In genomic region chr6:55875420-55875819, GRCh38 we compare ENCODE assay signal across 15 cellular contexts.
DNase-seq lines count a peak whose midpoint lies in the region; ATAC-seq lines count a peak whose summit lies in the region.
"Had no signal": no experiment of that assay in that cellular context is flagged by ENCODE, and none has a peak within 500 bp of the region (broad histone marks: within the 10 kb centered on the region; RNA-seq: fewer than 3 reads in every experiment).

Gene BMP5, minus strand, starts transcription at chr6:55875590. Its CDS starts 725 bp downstream, at chr6:55874865.

- H3K4me3 ChIP-seq in endocrine pancreas (ENCODE audit: control insufficient read depth, insufficient read depth, low read length) (peak within 1 kb of the TSS; percentile 96), mucosa of rectum (ENCODE audit: low read length in 2 of 2) (peak within 1 kb of the TSS; percentile 37 to 46)
- H3K4me3 ChIP-seq: BLaER1, coronary artery had no signal

- no peak for ATAC-seq in GM18873 (IDR thresholded peaks at IDR 0.05; ENCODE audit: low FRiP score, unreplicated experiment)
- ATAC-seq: T-helper 17 cell had no signal

- H3K4me1 ChIP-seq in endocrine pancreas (ENCODE audit: control insufficient read depth, insufficient read depth, low read length) (peaks cover 8% of the 10 kb centered on the region), mucosa of rectum (ENCODE audit: control insufficient read depth in 2 of 2, insufficient read depth in 2 of 2, low read length in 2 of 2) (no peaks in the 10 kb centered on the region)
- H3K4me1 ChIP-seq: BLaER1 had no signal

- no peaks in the 10 kb centered on the region for H3K9me3 ChIP-seq in endocrine pancreas (ENCODE audit: control insufficient read depth, low read length)
- no peaks in the 10 kb centered on the region for H3K9me3 ChIP-seq in mucosa of rectum (ENCODE audit: control insufficient read depth in 2 of 2, low read length in 2 of 2)
- H3K9me3 ChIP-seq: BLaER1 had no signal

- DNase-seq in DMS79 (lab: John Stamatoyannopoulos, UW) (peak; percentile 9), NCI-H2227 (lab: John Stamatoyannopoulos, UW; ENCODE audit: unreplicated experiment) (peak; percentile 23), HCEC 1CT (no peak), NCI-H748 treated with DMSO at 0.1 percent for 48 hours (lab: John Stamatoyannopoulos, UW) (no peak)
- no peak for DNase-seq in stimulated activated CD4-positive, alpha-beta T cell treated with anti-CD3 and anti-CD28 coated beads, Interleukin-2, amount 100 ng/mL, for 48 hours
- DNase-seq: activated CD4-positive, alpha-beta T cell treated with anti-CD3 and anti-CD28 coated beads, Interleukin-2, amount 50 U/mL, for 4 hours; GDM1; MV-4-11; stimulated activated CD8-positive, alpha-beta memory T cell treated with anti-CD3 and anti-CD28 coated beads, Interleukin-4, amount 100 ng/mL, for 48 hours; T-helper 17 cell had no signal

- peak within 1 kb of the TSS in 1 of 2 donors; percentile 63 for H3K27ac ChIP-seq in mucosa of rectum (ENCODE audit: low read depth in 2 of 2, low read length in 2 of 2)
- H3K27ac ChIP-seq: BLaER1, coronary artery had no signal

- no peaks in the 10 kb centered on the region for H3K27me3 ChIP-seq in endocrine pancreas (ENCODE audit: control insufficient read depth, insufficient read depth, low read length)
- no peaks in the 10 kb centered on the region for H3K27me3 ChIP-seq in mucosa of rectum (ENCODE audit: control insufficient read depth in 2 of 2, insufficient read depth in 2 of 2, low read length in 2 of 2)
- H3K27me3 ChIP-seq: BLaER1 had no signal

- peak within 1 kb of the TSS; percentile 81 for H3K9ac ChIP-seq in endocrine pancreas (ENCODE audit: control insufficient read depth, insufficient read depth, low read length)
- H3K9ac ChIP-seq in mucosa of rectum (ENCODE audit: low read depth in 1 of 2, low read length in 2 of 2): peak within 1 kb of the TSS in 1 of 2 donors; percentile 24
- H3K9ac ChIP-seq: BLaER1 had no signal

- H3K36me3 ChIP-seq in endocrine pancreas (ENCODE audit: control insufficient read depth, insufficient read depth, low read length) (no peaks in the 10 kb centered on the region), mucosa of rectum (ENCODE audit: control insufficient read depth in 2 of 2, insufficient read depth in 2 of 2, low read length in 2 of 2) (no peaks in the 10 kb centered on the region)
- H3K36me3 ChIP-seq: BLaER1 had no signal

Comparison
In these comparisons a context has a peak if more than half of its experiments do, and no peak if none do; other contexts are left out.
1. DNase-seq: peak in DMS79 (single experiment) and NCI-H2227 (single experiment); none in HCEC 1CT (single experiment), stimulated activated CD4-positive, alpha-beta T cell treated with anti-CD3 and anti-CD28 coated beads, Interleukin-2, amount 100 ng/mL, for 48 hours (0 of 2) and NCI-H748 treated with DMSO at 0.1 percent for 48 hours (single experiment).